In the genomic region with DNA sequence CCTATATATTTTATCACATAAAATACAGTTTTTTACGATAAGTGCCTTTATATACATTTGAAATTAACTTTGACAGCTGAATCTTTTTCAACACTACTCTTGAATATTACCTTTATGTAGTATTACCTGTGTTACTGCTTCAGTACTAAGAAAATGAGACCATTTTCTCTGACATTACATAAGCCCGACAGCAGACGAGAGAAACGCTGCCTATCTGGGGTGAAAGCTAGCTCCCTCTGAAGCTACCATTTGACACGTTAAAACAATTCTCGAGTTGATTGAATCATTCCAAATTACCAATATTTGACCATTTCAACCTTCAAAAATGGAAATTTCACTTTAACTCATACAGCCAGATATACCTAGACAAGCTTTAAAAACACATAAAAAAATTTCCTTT, we compare ENCODE assay signal across 21 cellular contexts. TPM values are rescaled to one million over a fixed set of nuclear protein-coding genes. Genes with fewer than 3 reads are reported as not detected.
DNase-seq lines count a peak whose midpoint lies in the region; ATAC-seq lines count a peak whose summit lies in the region.
"Had no signal": no experiment of that assay in that cellular context is flagged by ENCODE, and none has a peak within 500 bp of the region (broad histone marks: within the 10 kb centered on the region; RNA-seq: fewer than 3 reads in every experiment).

No MANE protein-coding gene starts in this region.

- H2AFZ ChIP-seq in neuron (ENCODE audit: low read depth, low read length): no peak overlapping the region

- H3K4me3 ChIP-seq in endocrine pancreas (ENCODE audit: control insufficient read depth, insufficient read depth, low read length): peak overlapping the region; percentile 85
- peak overlapping the region; percentile 96 for H3K4me3 ChIP-seq in neuron (ENCODE audit: low read length)

- H3K27ac ChIP-seq in angular gyrus (ENCODE audit: low read depth, low read length): peak overlapping the region; percentile 82

- DNase-seq in G401 (ENCODE audit: low spot score): peak; percentile 85
- DNase-seq in nucleus accumbens (lab: John Stamatoyannopoulos, UW): no peak
- no peak for DNase-seq in kidney glomerular epithelial cell (lab: John Stamatoyannopoulos, UW)
- DNase-seq: Caco-2; CD8-positive, alpha-beta T cell; DND-41; Karpas-422; NCI-H1092; NCI-H1417 treated with DMSO at 0.1 percent for 48 hours; NCI-H187; NCI-H2171 treated with DMSO at 0.1 percent for 48 hours; NCI-H345; NCI-H510A treated with DMSO at 0.1 percent for 48 hours; SIG-M5; SK-N-SH had no signal

- H3K9me3 ChIP-seq in endocrine pancreas (ENCODE audit: control insufficient read depth, low read length) (no peaks in the 10 kb centered on the region), neuron (ENCODE audit: low read length) (no peaks in the 10 kb centered on the region)
- H3K9me3 ChIP-seq: Caco-2, SK-N-SH had no signal

- H3K9ac ChIP-seq in endocrine pancreas (ENCODE audit: control insufficient read depth, insufficient read depth, low read length): no peak overlapping the region
- H3K9ac ChIP-seq: SK-N-SH had no signal

- no peak for ATAC-seq in HG02852 (IDR thresholded peaks at IDR 0.05; ENCODE audit: unreplicated experiment)
- ATAC-seq: CD8-positive, alpha-beta T cell; HCT116 had no signal

- in situ Hi-C loops in G401 (cut with HindIII; ENCODE audit: low sequenced_read_pairs): no loop called here

- H3K4me1 ChIP-seq in endocrine pancreas (ENCODE audit: control insufficient read depth, insufficient read depth, low read length) (no peaks in the 10 kb centered on the region), neuron (ENCODE audit: insufficient read depth, low read length) (peaks cover 32% of the 10 kb centered on the region)
- H3K4me1 ChIP-seq: Caco-2 had no signal

- no peaks in the 10 kb centered on the region for H3K27me3 ChIP-seq in endocrine pancreas (ENCODE audit: control insufficient read depth, insufficient read depth, low read length)
- H3K27me3 ChIP-seq in neuron (ENCODE audit: insufficient read depth, low read length): no peaks in the 10 kb centered on the region

- H3K36me3 ChIP-seq in endocrine pancreas (ENCODE audit: control insufficient read depth, insufficient read depth, low read length) (no peaks in the 10 kb centered on the region), neuron (ENCODE audit: insufficient read depth, low read length) (no peaks in the 10 kb centered on the region)

RNA-seq across cellular contexts. Expression of a gene that starts 0.9 kb away (rescaled TPM):
- not detected in 2 replicates for total RNA-seq in G401 (2014; rRNA removed; shearing (Covaris generic))
- total RNA-seq: Caco-2, HT-29 had no signal
